In genomic region chr3:30934208-30934550, GRCh38 we compare ENCODE assay signal across 8 cellular contexts. TPM values are rescaled to one million over a fixed set of nuclear protein-coding genes. Genes with fewer than 3 reads are reported as not detected.
A peak's percentile ranks its signal among the peaks of the same experiment; 100 is the strongest.
DNase-seq lines count a peak whose midpoint lies in the region; ATAC-seq, FAIRE-seq and TF ChIP-seq lines count a peak whose summit lies in the region.

No MANE protein-coding gene starts in this region.

- peak; percentile 77 to 79; a peak in 5 of 6 replicates for ATAC-seq in A549
- ATAC-seq in GM19395 (IDR thresholded peaks at IDR 0.05; ENCODE audit: unreplicated experiment) = peak; percentile 58
- no peak for ATAC-seq in HG02973 (IDR thresholded peaks at IDR 0.05; ENCODE audit: unreplicated experiment)
- ATAC-seq in HG03108 (IDR thresholded peaks at IDR 0.05; ENCODE audit: unreplicated experiment) = no peak

- H3K9me3 Mint-ChIP-seq in endothelial cell (ENCODE audit: unreplicated experiment) = no peaks in the 10 kb centered on the region

- H3K27ac ChIP-seq in A549 = no peak overlapping the region

- H3K4me3 Mint-ChIP-seq in endothelial cell (ENCODE audit: unreplicated experiment) = no peak overlapping the region

- peak; percentile 14 to 55 for DNase-seq in A549 (ENCODE audit: low read depth in 1 of 2, low spot score in 1 of 2)
- DNase-seq in NOMO-1 treated with DMSO at 0.1 percent for 48 hours (lab: John Stamatoyannopoulos, UW; ENCODE audit: unreplicated experiment) = peak; percentile 62
- no peak for DNase-seq in endothelial cell (ENCODE audit: low spot score)
- DNase-seq in retinal pigment epithelial cell (ENCODE audit: low read depth) = peak; percentile 34
- no peak for DNase-seq in middle frontal gyrus (ENCODE audit: extremely low spot score, low spot score)

- H3K27me3 Mint-ChIP-seq in endothelial cell (ENCODE audit: unreplicated experiment) = no peaks in the 10 kb centered on the region

- H3K4me3 ChIP-seq in A549 = no peak overlapping the region
- no peak overlapping the region for H3K4me3 ChIP-seq in retinal pigment epithelial cell (ENCODE audit: low read length)

- TF ChIP-seq CTCF in A549 (IDR thresholded peaks at IDR 0.05) (peak; percentile 34), endothelial cell (IDR thresholded peaks at IDR 0.05; ENCODE audit: unreplicated experiment) (peak; percentile 39), retinal pigment epithelial cell (conservative IDR thresholded peaks at IDR 0.05; ENCODE audit: low read depth, low read length) (peak; percentile 74)

- H3K4me1 Mint-ChIP-seq in endothelial cell (ENCODE audit: unreplicated experiment) = no peaks in the 10 kb centered on the region

- TF ChIP-seq RAD21 in A549 (conservative IDR thresholded peaks at IDR 0.05 in 1 of 2, IDR thresholded peaks at IDR 0.05 in 1 of 2) = peak; percentile 56 to 57

- H3K4me2 ChIP-seq in A549 = peak overlapping the region; percentile 40

- FAIRE-seq in A549 (lab: Jason Lieb, UNC) = no peak

- CTCF ChIA-PET in A549 (lab: Yijun Ruan, JAX) = interaction anchor here (0.8 to 2.4 kb wide), 14 partner anchors 11 to 699 kb away, joined by 3 to 8 read pairs (median 3); no protein-coding TSS in a partner anchor

- H3K4me1 ChIP-seq in A549 = no peaks in the 10 kb centered on the region

- H3K9me3 ChIP-seq in A549 = no peaks in the 10 kb centered on the region

- H3K27ac Mint-ChIP-seq in endothelial cell (ENCODE audit: unreplicated experiment) = peak overlapping the region; percentile 31

- POLR2A ChIA-PET in A549 (lab: Yijun Ruan, JAX) = interaction anchor here (0.6 kb wide), 1 partner anchor 599 kb away, joined by 3 read pairs; the partner anchor contains the start of gene STT3B

- TF ChIP-seq POLR2A in A549 (IDR thresholded peaks at IDR 0.05; ENCODE audit: low read length) = no peak

- 30% methylated on average over 6 of the region's 6 CpGs for WGBS in A549 (ENCODE audit: missing lambda C conversion rate)

- no peak for TF ChIP-seq EP300 in A549 (IDR thresholded peaks at IDR 0.05)

- H3K36me3 Mint-ChIP-seq in endothelial cell (ENCODE audit: low read depth, unreplicated experiment) = no peaks in the 10 kb centered on the region

TF ChIP-seq in A549, 52 proteins besides CTCF, POLR2A, EP300 and RAD21:
- TF ChIP-seq E2F6 (IDR thresholded peaks at IDR 0.05; ENCODE audit: borderline replicate concordance, low read depth) (no peak), EHMT2 (IDR thresholded peaks at IDR 0.05; ENCODE audit: low read depth) (no peak), SMC3 (IDR thresholded peaks at IDR 0.05) (peak; percentile 35; the same call in 1 of the 3 replicates), RCOR1 (IDR thresholded peaks at IDR 0.05; ENCODE audit: low read depth, low read length) (no peak), ZSCAN20 (CRISPR knock-in tag; IDR thresholded peaks at IDR 0.05) (no peak), FOSL2 (IDR thresholded peaks at IDR 0.05) (no peak), FOSL2 (CRISPR knock-in tag; IDR thresholded peaks at IDR 0.05) (no peak), HOXB5 (CRISPR knock-in tag; IDR thresholded peaks at IDR 0.05) (no peak), USF2 (IDR thresholded peaks at IDR 0.05) (no peak)

RNA-seq across cellular contexts. Expression of gene GADL1, which starts 39.7 kb away (rescaled TPM):
- polyA plus RNA-seq in A549 (2011; rRNA removed) (not detected in 2 replicates), A549 (2017; fragmentation: RNase III; extraction: RNeasy Plus Mini Kit Qiagen cat#74134 plus additional on column Dnase treatment) (not detected in 3 replicates)
- polyA plus RNA-seq in A549 (2012; cell fraction: cytosol; rRNA removed) = not detected in 2 replicates
- polyA plus RNA-seq in A549 (2012; cell fraction: nucleus; rRNA removed) = not detected in 2 replicates
- not detected in 2 replicates for polyA minus RNA-seq in A549 (2011; rRNA and poly(A)+ RNA removed)
- not detected for total RNA-seq in endothelial cell (ENCODE audit: unreplicated experiment)

Comparison
In these comparisons a context has a peak if more than half of its experiments do, and no peak if none do; other contexts are left out.
1. ATAC-seq: peak in A549 (2 of 2) and GM19395 (single experiment); none in HG02973 (single experiment) and HG03108 (single experiment).
2. DNase-seq: peak in A549 (2 of 2), NOMO-1 treated with DMSO at 0.1 percent for 48 hours (single experiment) and retinal pigment epithelial cell (single experiment); none in endothelial cell (single experiment) and middle frontal gyrus (single experiment).
3. Peak in every context shown above with its lines, with median percentiles within 50 percentile points of each other: CTCF ChIP-seq.